In genomic region chr5:39423331-39423751, GRCh38 we compare ENCODE assay signal across 11 cellular contexts. TPM values are rescaled to one million over a fixed set of nuclear protein-coding genes. Genes with fewer than 3 reads are reported as not detected.
DNase-seq lines count a peak whose midpoint lies in the region; ATAC-seq and TF ChIP-seq lines count a peak whose summit lies in the region.
"Had no signal": no experiment of that assay in that cellular context is flagged by ENCODE, and none has a peak within 500 bp of the region (broad histone marks: within the 10 kb centered on the region; RNA-seq: fewer than 3 reads in every experiment).

No MANE protein-coding gene starts in this region.

- CTCF ChIA-PET in activated CD4-positive, alpha-beta T cell treated with anti-CD3 and anti-CD28 coated beads, Interleukin-2, amount 10 ng/mL, durations not matched to agents 7 days and 5 days (lab: Charles Lee): interaction anchor here (0.8 to 1.1 kb wide), 2 partner anchors 9 to 206 kb away, joined by 3 to 5 read pairs; no protein-coding TSS in a partner anchor

- peak overlapping the region; percentile 96 for H3K4me3 Mint-ChIP-seq in dendritic cell treated with granulocyte-macrophage colony-stimulating factor and Interleukin-4, amounts not matched to agents 40 ng/mL and 50 ng/mL, for 4 days
- H3K4me3 Mint-ChIP-seq in activated T-cell treated with anti-CD3 and anti-CD28 coated beads, Interleukin-2, amount 50 U/mL, for 4 hours: no peak overlapping the region
- H3K4me3 Mint-ChIP-seq in activated CD4-positive, alpha-beta T cell treated with anti-CD3 and anti-CD28 coated beads, Interleukin-2, amount 10 ng/mL, durations not matched to agents 7 days and 5 days: no peak overlapping the region

- no peak overlapping the region for H3K27ac ChIP-seq in HUES48 (ENCODE audit: low read depth, low read length)
- H3K27ac ChIP-seq in lower lobe of right lung: peak overlapping the region; percentile 84
- peak overlapping the region; percentile 78 to 85 for H3K27ac ChIP-seq in thoracic aorta

- H3K4me3 ChIP-seq in HUES48 (ENCODE audit: low read depth, low read length) (peak overlapping the region; percentile 70; the same call in 1 of the 2 replicates), lower lobe of right lung (peak overlapping the region; percentile 69), thoracic aorta (peak overlapping the region; percentile 87)

- H3K9me3 ChIP-seq in HUES48 (ENCODE audit: control insufficient read depth, insufficient read depth, low read length) (no peaks in the 10 kb centered on the region), lower lobe of right lung (no peaks in the 10 kb centered on the region), thoracic aorta (no peaks in the 10 kb centered on the region)

- TF ChIP-seq CTCF in lower lobe of right lung (IDR thresholded peaks at IDR 0.05): no peak
- no peak for TF ChIP-seq CTCF in thoracic aorta (IDR thresholded peaks at IDR 0.05)

- H3K27ac Mint-ChIP-seq in dendritic cell treated with granulocyte-macrophage colony-stimulating factor and Interleukin-4, amounts not matched to agents 40 ng/mL and 50 ng/mL, for 4 days: peak overlapping the region; percentile 96
- H3K27ac Mint-ChIP-seq in activated CD4-positive, alpha-beta T cell treated with anti-CD3 and anti-CD28 coated beads, Interleukin-2, amount 10 ng/mL, durations not matched to agents 7 days and 5 days: no peak overlapping the region

- H3K27me3 ChIP-seq in HUES48 (ENCODE audit: control insufficient read depth, insufficient read depth, low read length): peaks cover 30% of the 10 kb centered on the region
- no peaks in the 10 kb centered on the region for H3K27me3 ChIP-seq in lower lobe of right lung (ENCODE audit: low read depth)
- H3K27me3 ChIP-seq in thoracic aorta (replicated peaks; ENCODE audit: insufficient read depth): no peaks in the 10 kb centered on the region

- POLR2A ChIA-PET in activated CD4-positive, alpha-beta T cell treated with anti-CD3 and anti-CD28 coated beads, Interleukin-2, amount 10 ng/mL, durations not matched to agents 7 days and 5 days (lab: Charles Lee): interaction anchor here (0.6 kb wide), 1 partner anchor 133 kb away, joined by 4 read pairs; no protein-coding TSS in a partner anchor

- no peak overlapping the region for H3K9ac ChIP-seq in HUES48 (ENCODE audit: low read depth, low read length)

- H3K4me1 ChIP-seq in HUES48 (ENCODE audit: control insufficient read depth, insufficient read depth, low read length) (peaks cover 46% of the 10 kb centered on the region), lower lobe of right lung (peaks cover 74% of the 10 kb centered on the region), thoracic aorta (ENCODE audit: control insufficient read depth in 1 of 2, low read depth in 2 of 2) (peaks cover 43 to 70% of the 10 kb centered on the region in 2 donors)

- ATAC-seq in lower lobe of right lung (no peak), thoracic aorta (ENCODE audit: insufficient number of reproducible peaks, low FRiP score, low read depth) (no peak), GM21786 (IDR thresholded peaks at IDR 0.05; ENCODE audit: unreplicated experiment) (no peak)
- no peak for ATAC-seq in activated T-cell treated with anti-CD3 and anti-CD28 coated beads, Interleukin-2, amount 50 U/mL, for 4 hours

- DNase-seq in lower lobe of right lung: no peak
- DNase-seq in thoracic aorta (ENCODE audit: low spot score): no peak
- no peak for DNase-seq in HT-29 (ENCODE audit: low spot score)
- DNase-seq in activated T-cell treated with anti-CD3 and anti-CD28 coated beads, Interleukin-2, amount 50 U/mL, for 4 hours: no peak
- DNase-seq in activated CD4-positive, alpha-beta T cell treated with anti-CD3 and anti-CD28 coated beads, Interleukin-2, amount 10 ng/mL, durations not matched to agents 7 days and 5 days: no peak
- DNase-seq: activated T-cell treated with anti-CD3 and anti-CD28 coated beads for 4 hours; glutamatergic neuron; stimulated activated CD4-positive, alpha-beta T cell treated with anti-CD3 and anti-CD28 coated beads, Interleukin-4, amount 100 ng/mL, for 4 hours had no signal

- H3K27me3 Mint-ChIP-seq in dendritic cell treated with granulocyte-macrophage colony-stimulating factor and Interleukin-4, amounts not matched to agents 40 ng/mL and 50 ng/mL, for 4 days: no peaks in the 10 kb centered on the region
- peaks cover 31% of the 10 kb centered on the region for H3K27me3 Mint-ChIP-seq in activated T-cell treated with anti-CD3 and anti-CD28 coated beads, Interleukin-2, amount 50 U/mL, for 4 hours (ENCODE audit: low read depth)
- peaks cover 47% of the 10 kb centered on the region for H3K27me3 Mint-ChIP-seq in activated CD4-positive, alpha-beta T cell treated with anti-CD3 and anti-CD28 coated beads, Interleukin-2, amount 10 ng/mL, durations not matched to agents 7 days and 5 days

- H3K9me3 Mint-ChIP-seq in dendritic cell treated with granulocyte-macrophage colony-stimulating factor and Interleukin-4, amounts not matched to agents 40 ng/mL and 50 ng/mL, for 4 days: no peaks in the 10 kb centered on the region
- H3K9me3 Mint-ChIP-seq in activated T-cell treated with anti-CD3 and anti-CD28 coated beads, Interleukin-2, amount 50 U/mL, for 4 hours: no peaks in the 10 kb centered on the region
- H3K9me3 Mint-ChIP-seq in activated CD4-positive, alpha-beta T cell treated with anti-CD3 and anti-CD28 coated beads, Interleukin-2, amount 10 ng/mL, durations not matched to agents 7 days and 5 days: no peaks in the 10 kb centered on the region

- H3K36me3 ChIP-seq in HUES48 (ENCODE audit: control insufficient read depth, insufficient read depth, low read length) (no peaks in the 10 kb centered on the region), lower lobe of right lung (no peaks in the 10 kb centered on the region), thoracic aorta (no peaks in the 10 kb centered on the region)

- peaks cover 42% of the 10 kb centered on the region for H3K4me1 Mint-ChIP-seq in dendritic cell treated with granulocyte-macrophage colony-stimulating factor and Interleukin-4, amounts not matched to agents 40 ng/mL and 50 ng/mL, for 4 days (ENCODE audit: low read depth)
- peaks cover 4% of the 10 kb centered on the region for H3K4me1 Mint-ChIP-seq in activated T-cell treated with anti-CD3 and anti-CD28 coated beads, Interleukin-2, amount 50 U/mL, for 4 hours (ENCODE audit: low read depth)
- H3K4me1 Mint-ChIP-seq in activated CD4-positive, alpha-beta T cell treated with anti-CD3 and anti-CD28 coated beads, Interleukin-2, amount 10 ng/mL, durations not matched to agents 7 days and 5 days: peaks cover 6% of the 10 kb centered on the region

- intact Hi-C loops in dendritic cell treated with granulocyte-macrophage colony-stimulating factor and Interleukin-4, amounts not matched to agents 40 ng/mL and 50 ng/mL, for 4 days (cut with micrococcal nuclease): loop anchor here (5.0 kb wide), 2 partner anchors 36 to 104 kb away; no protein-coding TSS in a partner anchor
- intact Hi-C loops in lower lobe of right lung (cut with DNase I): no loop called here

- H3K36me3 Mint-ChIP-seq in dendritic cell treated with granulocyte-macrophage colony-stimulating factor and Interleukin-4, amounts not matched to agents 40 ng/mL and 50 ng/mL, for 4 days (ENCODE audit: low read depth): peaks cover 45% of the 10 kb centered on the region
- no peaks in the 10 kb centered on the region for H3K36me3 Mint-ChIP-seq in activated T-cell treated with anti-CD3 and anti-CD28 coated beads, Interleukin-2, amount 50 U/mL, for 4 hours (ENCODE audit: insufficient read depth)
- no peaks in the 10 kb centered on the region for H3K36me3 Mint-ChIP-seq in activated CD4-positive, alpha-beta T cell treated with anti-CD3 and anti-CD28 coated beads, Interleukin-2, amount 10 ng/mL, durations not matched to agents 7 days and 5 days (ENCODE audit: low read depth)

RNA-seq across cellular contexts. Expression of gene DAB2, which starts 1.4 kb away (rescaled TPM):
- total RNA-seq in lower lobe of right lung (164 TPM), thoracic aorta (100 to 1,000 TPM; 162 to 187 TPM)
- 2.3 and 3.4 TPM in 2 replicates for total RNA-seq in HT-29 (2014; rRNA removed; shearing (Covaris generic))
- total RNA-seq in activated T-cell treated with anti-CD3 and anti-CD28 coated beads, Interleukin-2, amount 50 U/mL, for 4 hours: under 1 TPM; 0.32 to 0.61 (median 0.52) TPM
- total RNA-seq in activated CD4-positive, alpha-beta T cell treated with anti-CD3 and anti-CD28 coated beads, Interleukin-2, amount 10 ng/mL, durations not matched to agents 7 days and 5 days: not detected

RNA-seq across cellular contexts. Expression of gene C9, which starts 59.0 kb away (rescaled TPM):
- 0.27 TPM for total RNA-seq in lower lobe of right lung
- total RNA-seq in thoracic aorta: not detected
- total RNA-seq in HT-29 (2014; rRNA removed; shearing (Covaris generic)): not detected in 2 replicates
- total RNA-seq in activated T-cell treated with anti-CD3 and anti-CD28 coated beads, Interleukin-2, amount 50 U/mL, for 4 hours: under 1 TPM; 0.11 to 0.53 (median 0.24) TPM
- not detected for total RNA-seq in activated CD4-positive, alpha-beta T cell treated with anti-CD3 and anti-CD28 coated beads, Interleukin-2, amount 10 ng/mL, durations not matched to agents 7 days and 5 days

Comparison
In these comparisons a context has a peak if more than half of its experiments do, and no peak if none do; other contexts are left out.
1. RNA of gene DAB2, which starts 1.4 kb away (total RNA-seq): 162 to 187 TPM in thoracic aorta and 164 TPM in lower lobe of right lung (single experiment); 2.3 to 3.4 TPM in HT-29, 0.32 to 0.61 TPM in activated T-cell treated with anti-CD3 and anti-CD28 coated beads, Interleukin-2, amount 50 U/mL, for 4 hours and not detected in activated CD4-positive, alpha-beta T cell treated with anti-CD3 and anti-CD28 coated beads, Interleukin-2, amount 10 ng/mL, durations not matched to agents 7 days and 5 days; every median in the first group is over 10 times any median in the second.
2. Peak in every context shown above with its lines, with median percentiles within 50 percentile points of each other: H3K4me3 ChIP-seq.